Comparison of ENCODE assay signal across 16 cellular contexts in genomic region chrX:42020225-42020624, GRCh38.
"Had no signal": no experiment of that assay in that cellular context is flagged by ENCODE, and none has a peak within 500 bp of the region (broad histone marks: within the 10 kb centered on the region; RNA-seq: fewer than 3 reads in every experiment).

No MANE protein-coding gene starts in this region.

- H3K4me3 ChIP-seq: cardiac muscle cell, smooth muscle cell, testis had no signal

- H3K9me3 Mint-ChIP-seq: activated naive CD4-positive, alpha-beta T cell treated with anti-CD3 and anti-CD28 coated beads, Interleukin-2, amount 50 U/mL, for 72 hours; stimulated activated memory B cell treated with anti-CD40 and anti-IgM and Interleukin-4, amounts not matched to agents 10 μg/mL and 1 μg/mL and 100 μg/mL, for 72 hours; type B pancreatic cell had no signal

- H3K36me3 ChIP-seq: cardiac muscle cell had no signal

- H3K4me1 Mint-ChIP-seq: nephron progenitor cell; stimulated activated memory B cell treated with anti-CD40 and anti-IgM and Interleukin-4, amounts not matched to agents 10 μg/mL and 1 μg/mL and 100 μg/mL, for 72 hours had no signal

- H3K4me3 Mint-ChIP-seq: nephron progenitor cell; stimulated activated memory B cell treated with anti-CD40 and anti-IgM and Interleukin-4, amounts not matched to agents 10 μg/mL and 1 μg/mL and 100 μg/mL, for 72 hours; type B pancreatic cell had no signal

- H3K4me2 ChIP-seq: smooth muscle cell had no signal

- H3K9me3 ChIP-seq: testis had no signal

- ATAC-seq: left ventricle myocardium superior; sciatic nerve; stimulated activated memory B cell treated with anti-CD40 and anti-IgM and Interleukin-4, amounts not matched to agents 10 μg/mL and 1 μg/mL and 100 μg/mL, for 72 hours had no signal

- H3K36me3 Mint-ChIP-seq: activated naive CD4-positive, alpha-beta T cell treated with anti-CD3 and anti-CD28 coated beads, Interleukin-2, amount 50 U/mL, for 72 hours; stimulated activated memory B cell treated with anti-CD40 and anti-IgM and Interleukin-4, amounts not matched to agents 10 μg/mL and 1 μg/mL and 100 μg/mL, for 72 hours; type B pancreatic cell had no signal

- H3K4me1 ChIP-seq: testis had no signal

- H3K27me3 Mint-ChIP-seq: stimulated activated memory B cell treated with anti-CD40 and anti-IgM and Interleukin-4, amounts not matched to agents 10 μg/mL and 1 μg/mL and 100 μg/mL, for 72 hours; type B pancreatic cell had no signal

- DNase-seq: activated CD4-positive, CD25-positive, alpha-beta regulatory T cell; activated gamma-delta T cell treated with Interleukin-2 at 50 U/mL for 16 hours; amygdala; hypothalamus; left ventricle myocardium superior; nephron progenitor cell; nucleus accumbens; stimulated activated CD4-positive, alpha-beta T cell treated with anti-CD3 and anti-CD28 coated beads, Interleukin-4, amount 100 ng/mL, for 24 hours; T1000; testis had no signal

- H3K27ac Mint-ChIP-seq: activated naive CD4-positive, alpha-beta T cell treated with anti-CD3 and anti-CD28 coated beads, Interleukin-2, amount 50 U/mL, for 72 hours; nephron progenitor cell; stimulated activated memory B cell treated with anti-CD40 and anti-IgM and Interleukin-4, amounts not matched to agents 10 μg/mL and 1 μg/mL and 100 μg/mL, for 72 hours; type B pancreatic cell had no signal

- H3K27me3 ChIP-seq: cardiac muscle cell, testis had no signal
